Comparison of ENCODE assay signal across 1 cellular context in the genomic region with DNA sequence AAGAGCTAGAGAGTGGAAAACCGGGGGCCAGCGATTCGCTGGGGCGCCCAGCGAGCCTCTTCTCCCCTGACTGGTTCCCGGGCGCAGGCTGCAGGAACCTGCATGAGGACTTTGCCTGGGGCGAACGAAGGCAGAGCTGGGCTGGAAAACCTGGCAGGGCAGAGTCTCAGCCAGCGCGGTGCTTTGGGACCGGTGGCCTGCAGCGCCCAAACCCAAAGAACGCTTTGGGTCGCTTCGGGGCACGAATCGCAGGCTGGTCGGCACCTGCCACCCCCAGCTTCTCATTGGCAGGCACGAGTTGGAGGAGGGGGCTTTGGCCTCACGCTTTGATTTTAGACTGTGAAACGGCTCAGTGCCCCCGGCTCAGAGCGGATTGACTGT.
TF ChIP-seq lines count a peak whose summit lies in the region.

No MANE protein-coding gene starts in this region.

TF ChIP-seq in H1, 55 proteins besides CTCF, POLR2A, EP300 and RAD21 (continued from another document):
- TF ChIP-seq HDAC2 (IDR thresholded peaks at IDR 0.05; ENCODE audit: borderline replicate concordance in 1 of 2, low read depth in 2 of 2, low read length in 2 of 2) (no peak), TAF7 (optimal IDR thresholded peaks at IDR 0.05; ENCODE audit: borderline replicate concordance, low read depth, low read length) (no peak), CEBPB (IDR thresholded peaks at IDR 0.05; ENCODE audit: low read depth, low read length) (no peak), GABPA (IDR thresholded peaks at IDR 0.05; ENCODE audit: borderline replicate concordance, insufficient read depth, low read length) (0 out of 2 replicates have a peak, but pooled peaks have one; percentile 30), PHF8 (conservative IDR thresholded peaks at IDR 0.05; ENCODE audit: low read depth, low read length) (no peak), SIX5 (IDR thresholded peaks at IDR 0.05; ENCODE audit: low read depth, low read length) (no peak), YY1 (IDR thresholded peaks at IDR 0.05; ENCODE audit: low read depth, low read length) (no peak), CBX8 (IDR thresholded peaks at IDR 0.05; ENCODE audit: borderline replicate concordance, low read depth, low read length) (no peak), ASH2L (IDR thresholded peaks at IDR 0.05; ENCODE audit: low read length) (no peak), KDM5A (IDR thresholded peaks at IDR 0.05; ENCODE audit: low read length) (no peak), TEAD4 (IDR thresholded peaks at IDR 0.05; ENCODE audit: low read depth, low read length) (no peak), SUZ12 (IDR thresholded peaks at IDR 0.05; ENCODE audit: low read length) (peak; percentile 33; the same call in 1 of the 2 replicates), RNF2 (IDR thresholded peaks at IDR 0.05; ENCODE audit: borderline replicate concordance, low read depth, low read length, missing control alignments, poor library complexity, severe bottlenecking) (peak; percentile 12), ZNF274 (IDR thresholded peaks at IDR 0.05; ENCODE audit: borderline replicate concordance, extremely low read depth, low read length) (no peak), RFX5 (IDR thresholded peaks at IDR 0.05; ENCODE audit: borderline replicate concordance, low read depth, low read length) (no peak), MAFK (IDR thresholded peaks at IDR 0.05; ENCODE audit: low read depth, low read length) (no peak), BCL11A (IDR thresholded peaks at IDR 0.05; ENCODE audit: low read depth in 2 of 2, low read length in 2 of 2) (no peak), SIN3A (conservative IDR thresholded peaks at IDR 0.05 in 1 of 2, IDR thresholded peaks at IDR 0.05 in 1 of 2; ENCODE audit: low read depth in 1 of 2, low read length in 2 of 2) (no peak)
- TF ChIP-seq, protein P1, sequence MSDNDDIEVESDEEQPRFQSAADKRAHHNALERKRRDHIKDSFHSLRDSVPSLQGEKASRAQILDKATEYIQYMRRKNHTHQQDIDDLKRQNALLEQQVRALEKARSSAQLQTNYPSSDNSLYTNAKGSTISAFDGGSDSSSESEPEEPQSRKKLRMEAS (IDR thresholded peaks at IDR 0.05) = 0 out of 2 replicates have a peak, but pooled peaks have one; percentile 10
- TF ChIP-seq, protein P2, sequence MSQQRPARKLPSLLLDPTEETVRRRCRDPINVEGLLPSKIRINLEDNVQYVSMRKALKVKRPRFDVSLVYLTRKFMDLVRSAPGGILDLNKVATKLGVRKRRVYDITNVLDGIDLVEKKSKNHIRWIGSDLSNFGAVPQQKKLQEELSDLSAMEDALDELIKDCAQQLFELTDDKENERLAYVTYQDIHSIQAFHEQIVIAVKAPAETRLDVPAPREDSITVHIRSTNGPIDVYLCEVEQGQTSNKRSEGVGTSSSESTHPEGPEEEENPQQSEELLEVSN (IDR thresholded peaks at IDR 0.05) = no peak
